Comparison of ENCODE assay signal across 22 cellular contexts in genomic region chr3:10367466-10367865, GRCh38. TPM values are rescaled to one million over a fixed set of nuclear protein-coding genes. Genes with fewer than 3 reads are reported as not detected.
DNase-seq lines count a peak whose midpoint lies in the region; ATAC-seq, FAIRE-seq and TF ChIP-seq lines count a peak whose summit lies in the region.
"Had no signal": no experiment of that assay in that cellular context is flagged by ENCODE, and none has a peak within 500 bp of the region (broad histone marks: within the 10 kb centered on the region; RNA-seq: fewer than 3 reads in every experiment).

No MANE protein-coding gene starts in this region.

- no peaks in the 10 kb centered on the region for H3K36me3 Mint-ChIP-seq in astrocyte (ENCODE audit: low read depth, unreplicated experiment)
- H3K36me3 Mint-ChIP-seq in activated T-cell treated with anti-CD3 and anti-CD28 coated beads, Interleukin-2, amount 50 U/mL, for 72 hours (ENCODE audit: insufficient read depth in 2 of 2), result peaks cover 5 to 6% of the 10 kb centered on the region in 2 donors
- H3K36me3 Mint-ChIP-seq: CD4-positive, alpha-beta memory T cell had no signal

- no peaks in the 10 kb centered on the region for H3K27me3 ChIP-seq in astrocyte (ENCODE audit: insufficient read depth, low read length)
- H3K27me3 ChIP-seq in keratinocyte (ENCODE audit: control insufficient read depth, extremely low read depth, insufficient read depth, low read length), result peaks cover 20% of the 10 kb centered on the region
- H3K27me3 ChIP-seq in mesendoderm (ENCODE audit: insufficient read depth, low read length, poor library complexity), result no peaks in the 10 kb centered on the region
- H3K27me3 ChIP-seq: MG63, Peyer's patch had no signal

- H3K27me3 Mint-ChIP-seq in astrocyte (ENCODE audit: low read depth, unreplicated experiment), result peaks cover 18% of the 10 kb centered on the region
- peaks cover 27% of the 10 kb centered on the region for H3K27me3 Mint-ChIP-seq in activated T-cell treated with anti-CD3 and anti-CD28 coated beads, Interleukin-2, amount 50 U/mL, for 72 hours (ENCODE audit: low read depth)

- H3K56ac ChIP-seq in mesendoderm (ENCODE audit: low read length), result no peak overlapping the region

- H2BK5ac ChIP-seq in mesendoderm (ENCODE audit: low read length), result no peak overlapping the region

- no peak overlapping the region for H2AK5ac ChIP-seq in mesendoderm (ENCODE audit: low read length)

- H2BK15ac ChIP-seq in mesendoderm (replicated peaks; ENCODE audit: low read depth), result no peak overlapping the region

- H3K9me3 ChIP-seq in astrocyte (ENCODE audit: insufficient read depth, low read depth, low read length) (peaks cover 9% of the 10 kb centered on the region), keratinocyte (ENCODE audit: control insufficient read depth, low read depth, low read length) (peaks cover 6% of the 10 kb centered on the region)

- H3K9ac ChIP-seq in astrocyte (ENCODE audit: low read length) (peak overlapping the region; percentile 52), keratinocyte (ENCODE audit: control insufficient read depth, extremely low read depth, insufficient read depth, low read length) (no peak overlapping the region), mesendoderm (ENCODE audit: low read length) (no peak overlapping the region)
- H3K9ac ChIP-seq: KMS-11 had no signal

- H3K9me1 ChIP-seq in keratinocyte (ENCODE audit: control insufficient read depth, extremely low read depth, insufficient read depth, low read length), result peaks cover 2% of the 10 kb centered on the region

- H3K4me3 ChIP-seq in astrocyte (ENCODE audit: insufficient read depth, low read depth, low read length), result no peak overlapping the region
- no peak overlapping the region for H3K4me3 ChIP-seq in keratinocyte (ENCODE audit: control insufficient read depth in 2 of 3, extremely low read depth in 1 of 3, insufficient read depth in 2 of 3, low read depth in 1 of 3, low read length in 3 of 3)
- no peak overlapping the region for H3K4me3 ChIP-seq in mesendoderm (ENCODE audit: low read length)
- H3K4me3 ChIP-seq: MG63, Peyer's patch had no signal

- H2AFZ ChIP-seq in astrocyte (ENCODE audit: low read depth, low read length), result no peak overlapping the region
- H2AFZ ChIP-seq in keratinocyte (ENCODE audit: control insufficient read depth, low read length), result no peak overlapping the region

- no peak overlapping the region for H4K8ac ChIP-seq in mesendoderm (ENCODE audit: low read depth, low read length)

- ATAC-seq in Right ventricle myocardium superior (ENCODE audit: poor library complexity) (no peak), left cardiac atrium (no peak), HG03442 (IDR thresholded peaks at IDR 0.05; ENCODE audit: unreplicated experiment) (no peak)
- ATAC-seq in activated T-cell treated with anti-CD3 and anti-CD28 coated beads, Interleukin-2, amount 50 U/mL, for 72 hours (replicated peaks in 1 of 2), result no peak

- H3K4me2 ChIP-seq in astrocyte (ENCODE audit: low read length), result peak overlapping the region; percentile 68
- peak overlapping the region; percentile 49 for H3K4me2 ChIP-seq in keratinocyte (ENCODE audit: control insufficient read depth, extremely low read depth, insufficient read depth, low read depth, low read length)
- H3K4me2 ChIP-seq in mesendoderm (ENCODE audit: low read length), result no peak overlapping the region
- H3K4me2 ChIP-seq: KMS-11 had no signal

- WGBS in mesendoderm (ENCODE audit: extremely low coverage, insufficient coverage, low lambda C conversion rate), result no CpG with 5 or more reads among the region's 5 CpGs

- H3K79me1 ChIP-seq in mesendoderm (ENCODE audit: low read length), result no peaks in the 10 kb centered on the region

- no peak for FAIRE-seq in astrocyte (lab: Jason Lieb, UNC)
- no peak for FAIRE-seq in keratinocyte (lab: Jason Lieb, UNC)
- peak; percentile 84 for FAIRE-seq in urothelium cell line (lab: Jason Lieb, UNC)
- FAIRE-seq: A204.1, G401.6, GM12892 had no signal

- H3K4me1 ChIP-seq in astrocyte (ENCODE audit: insufficient read depth, low read length) (peaks cover 28% of the 10 kb centered on the region), keratinocyte (ENCODE audit: control insufficient read depth, extremely low read depth, insufficient read depth, low read length) (peaks cover 19% of the 10 kb centered on the region), mesendoderm (ENCODE audit: control insufficient read depth, low read depth, low read length) (no peaks in the 10 kb centered on the region)
- H3K4me1 ChIP-seq: Peyer's patch had no signal

- no peak for TF ChIP-seq CTCF in astrocyte (IDR thresholded peaks at IDR 0.05; ENCODE audit: insufficient read depth, low read depth, low read length)
- TF ChIP-seq CTCF in keratinocyte (optimal IDR thresholded peaks at IDR 0.05 in 1 of 3, IDR thresholded peaks at IDR 0.05 in 1 of 3, conservative IDR thresholded peaks at IDR 0.05 in 1 of 3; ENCODE audit: extremely low read depth in 1 of 3, insufficient read depth in 2 of 3, low read length in 3 of 3), result no peak

- H3K18ac ChIP-seq in mesendoderm (ENCODE audit: low read length), result no peak overlapping the region

- H3K27ac ChIP-seq in astrocyte (ENCODE audit: low read depth, low read length) (peak overlapping the region; percentile 80), keratinocyte (ENCODE audit: control insufficient read depth, insufficient read depth, low read length) (no peak overlapping the region), mesendoderm (ENCODE audit: low read depth, low read length) (no peak overlapping the region)
- H3K27ac ChIP-seq: KMS-11, Peyer's patch had no signal

- H2BK120ac ChIP-seq in mesendoderm (ENCODE audit: low read depth, low read length), result no peak overlapping the region

- DNase-seq in Right ventricle myocardium superior (peak; percentile 18), left cardiac atrium (no peak), astrocyte (ENCODE audit: low read depth) (no peak), keratinocyte (ENCODE audit: low read depth, low spot score) (no peak), urothelium cell line (ENCODE audit: low spot score) (no peak), mesendoderm (no peak)
- DNase-seq in activated T-cell treated with anti-CD3 and anti-CD28 coated beads, Interleukin-2, amount 50 U/mL, for 72 hours, result no peak
- DNase-seq: CD4-positive, alpha-beta memory T cell; DMS79; MG63; NCI-H1092 treated with DMSO at 0.1 percent for 48 hours; NCI-H1694 treated with DMSO at 0.1 percent for 48 hours; NCI-H2171; NCI-H446 treated with DMSO at 0.1 percent for 48 hours; NCI-H748 treated with DMSO at 0.1 percent for 48 hours; SIG-M5 had no signal

- H3K4me3 Mint-ChIP-seq in astrocyte (ENCODE audit: unreplicated experiment), result no peak overlapping the region
- H3K4me3 Mint-ChIP-seq in activated T-cell treated with anti-CD3 and anti-CD28 coated beads, Interleukin-2, amount 50 U/mL, for 72 hours, result peak overlapping the region in 1 of 2 donors; percentile 47
- H3K4me3 Mint-ChIP-seq: CD4-positive, alpha-beta memory T cell had no signal

- H4K5ac ChIP-seq in mesendoderm (ENCODE audit: low read length), result no peak overlapping the region

- H3K9me3 Mint-ChIP-seq in astrocyte (ENCODE audit: unreplicated experiment), result peaks cover 20% of the 10 kb centered on the region
- peaks cover 4 to 13% of the 10 kb centered on the region in 2 donors for H3K9me3 Mint-ChIP-seq in activated T-cell treated with anti-CD3 and anti-CD28 coated beads, Interleukin-2, amount 50 U/mL, for 72 hours

- no peak overlapping the region for H3K27ac Mint-ChIP-seq in astrocyte (ENCODE audit: unreplicated experiment)
- H3K27ac Mint-ChIP-seq in activated T-cell treated with anti-CD3 and anti-CD28 coated beads, Interleukin-2, amount 50 U/mL, for 72 hours, result no peak overlapping the region
- H3K27ac Mint-ChIP-seq: CD4-positive, alpha-beta memory T cell had no signal

- H3K36me3 ChIP-seq in astrocyte (ENCODE audit: insufficient read depth, low read length) (no peaks in the 10 kb centered on the region), keratinocyte (ENCODE audit: control insufficient read depth in 2 of 2, extremely low read depth in 1 of 2, insufficient read depth in 2 of 2, low read length in 2 of 2) (no peaks in the 10 kb centered on the region), mesendoderm (ENCODE audit: control insufficient read depth, insufficient read depth, low read length) (no peaks in the 10 kb centered on the region)
- H3K36me3 ChIP-seq: MG63, Peyer's patch had no signal

- dilution Hi-C loops in keratinocyte (cut with MboI; ENCODE audit: extremely low pct_ligation_motif_present, low sequenced_read_pairs), result no loop called here

- H3K23ac ChIP-seq in mesendoderm (ENCODE audit: low read length), result no peak overlapping the region

- H3K79me2 ChIP-seq in astrocyte (ENCODE audit: insufficient read depth, low read length) (no peaks in the 10 kb centered on the region), keratinocyte (ENCODE audit: control insufficient read depth, insufficient read depth, low read length) (no peaks in the 10 kb centered on the region), mesendoderm (ENCODE audit: control insufficient read depth, insufficient read depth, low read length) (no peaks in the 10 kb centered on the region)

- intact Hi-C loops in Right ventricle myocardium superior (cut with DNase I), result no loop called here
- intact Hi-C loops in left cardiac atrium (cut with DNase I), result no loop called here

- H4K20me1 ChIP-seq in astrocyte (ENCODE audit: insufficient read depth, low read length) (no peaks in the 10 kb centered on the region), keratinocyte (ENCODE audit: control insufficient read depth, extremely low read depth, insufficient read depth, low read length) (peaks cover 5% of the 10 kb centered on the region)

- peaks cover 25% of the 10 kb centered on the region for H3K4me1 Mint-ChIP-seq in astrocyte (ENCODE audit: low read depth, unreplicated experiment)
- peaks cover 58% of the 10 kb centered on the region for H3K4me1 Mint-ChIP-seq in activated T-cell treated with anti-CD3 and anti-CD28 coated beads, Interleukin-2, amount 50 U/mL, for 72 hours (ENCODE audit: low read depth)

- H3K4ac ChIP-seq in mesendoderm (ENCODE audit: low read depth, low read length), result no peak overlapping the region

RNA-seq across cellular contexts. Expression of gene SEC13, which starts 46.6 kb away (rescaled TPM):
- total RNA-seq in Right ventricle myocardium superior, result 50.2 TPM
- total RNA-seq in left cardiac atrium, result 10 to 100 TPM; 61.4 to 88.8 TPM
- total RNA-seq in astrocyte, result 233 and 245 TPM in 2 replicates
- 120 to 165 TPM (median 124 TPM) in 3 replicates for polyA plus RNA-seq in keratinocyte
- 49.4 TPM for polyA plus RNA-seq in keratinocyte (2011; ENCODE audit: low read depth)
- polyA plus RNA-seq in keratinocyte (2011; cell fraction: cytosol; rRNA removed), result 97.7 and 143 TPM in 2 replicates
- 109 and 125 TPM in 2 replicates for polyA plus RNA-seq in keratinocyte (2011; cell fraction: nucleus; rRNA removed)
- polyA plus RNA-seq in keratinocyte (2012; ENCODE audit: low replicate concordance), result 90.5 and 167 TPM in 2 replicates
- polyA minus RNA-seq in keratinocyte, result 175 to 254 TPM (median 185 TPM) in 3 replicates
- 134 TPM for polyA minus RNA-seq in keratinocyte (2011; cell fraction: cytosol; rRNA and poly(A)+ RNA removed)
- polyA minus RNA-seq in keratinocyte (2011; cell fraction: nucleus; rRNA and poly(A)+ RNA removed), result 60.9 and 70.4 TPM in 2 replicates
- 10 to 100 TPM; 84.0 to 88.5 TPM for total RNA-seq in activated T-cell treated with anti-CD3 and anti-CD28 coated beads, Interleukin-2, amount 50 U/mL, for 72 hours
- 117 TPM for polyA plus RNA-seq in mesendoderm (2013, experiment 1 of 2)
- 116 TPM for polyA plus RNA-seq in mesendoderm (2013, experiment 2 of 2)
